Comparison of ENCODE assay signal across 8 cellular contexts in the genomic region with DNA sequence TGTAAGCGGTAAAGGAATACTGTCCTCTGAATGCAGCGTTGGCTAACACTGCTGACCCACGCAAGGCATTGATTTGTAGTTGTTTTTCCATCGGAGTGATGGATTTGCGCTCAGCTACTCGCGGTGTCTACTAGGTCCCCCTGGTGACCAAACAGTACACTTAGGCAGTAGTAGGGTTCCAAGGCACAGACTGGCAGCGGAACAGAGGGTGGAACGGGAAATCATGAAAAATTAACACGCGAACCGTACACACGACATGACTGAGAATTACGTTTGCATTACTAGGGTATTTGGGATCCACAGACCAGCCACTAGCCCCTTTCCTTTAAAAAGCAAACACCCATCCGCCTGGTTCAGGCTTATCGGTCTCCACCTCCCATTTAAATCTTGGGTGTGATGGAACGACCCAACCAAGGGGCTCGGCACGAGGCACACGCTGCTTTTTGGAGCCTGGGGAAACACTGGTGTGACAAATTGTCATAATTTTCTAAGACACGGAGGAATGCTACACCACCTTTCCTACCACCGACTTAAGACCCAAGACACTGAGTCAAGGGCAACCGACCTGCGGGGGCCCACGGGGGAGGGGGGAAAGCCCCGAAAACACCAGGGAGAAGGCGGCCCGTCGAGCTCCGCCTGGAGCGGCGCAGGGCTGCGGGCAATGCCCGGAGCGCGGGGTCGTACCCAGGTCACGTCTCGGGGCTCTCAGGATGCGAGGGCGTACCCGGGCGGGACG. TPM values are rescaled to one million over a fixed set of nuclear protein-coding genes. Genes with fewer than 3 reads are reported as not detected.
A peak's percentile ranks its signal among the peaks of the same experiment; 100 is the strongest.
DNase-seq lines count a peak whose midpoint lies in the region; ATAC-seq and TF ChIP-seq lines count a peak whose summit lies in the region.

No MANE protein-coding gene starts in this region.

- H3K27me3 Mint-ChIP-seq in Caco-2 (ENCODE audit: insufficient read depth, unreplicated experiment) = no peaks in the 10 kb centered on the region
- no peaks in the 10 kb centered on the region for H3K27me3 Mint-ChIP-seq in stimulated activated memory B cell treated with anti-CD40 and anti-IgM and Interleukin-4, amounts not matched to agents 10 μg/mL and 1 μg/mL and 100 μg/mL, for 72 hours

- CTCF ChIA-PET in Caco-2 (lab: Charles Lee) = interaction anchor here (0.6 to 2.5 kb wide), 6 partner anchors 11 to 104 kb away, joined by 3 to 14 read pairs (median 3); no protein-coding TSS in a partner anchor

- TF ChIP-seq EP300 in esophagus muscularis mucosa (IDR thresholded peaks at IDR 0.05) = no peak

- DNase-seq in Caco-2 (peak; percentile 62 to 63), HPDE6-E6E7 (ENCODE audit: extremely low spot score) (peak; percentile 86), NOMO-1 treated with dmso at 0.1 percent for 144 hours (lab: John Stamatoyannopoulos, UW; ENCODE audit: unreplicated experiment) (peak; percentile 34), esophagus muscularis mucosa (ENCODE audit: extremely low spot score) (no peak)
- peak; percentile 78 for DNase-seq in activated T-cell treated with anti-CD3 and anti-CD28 coated beads, Interleukin-2, amount 50 U/mL, for 48 hours

- peak; percentile 58 to 64 for TF ChIP-seq CTCF in Caco-2 (IDR thresholded peaks at IDR 0.05; ENCODE audit: insufficient read depth in 1 of 2, low read depth in 1 of 2, low read length in 1 of 2, severe bottlenecking in 1 of 2, unreplicated experiment in 1 of 2)
- peak; percentile 63 to 82 (median 64) for TF ChIP-seq CTCF in esophagus muscularis mucosa (IDR thresholded peaks at IDR 0.05)

- H3K9me3 ChIP-seq in Caco-2 (no peaks in the 10 kb centered on the region), esophagus muscularis mucosa (no peaks in the 10 kb centered on the region), muscle layer of duodenum (ENCODE audit: control insufficient read depth in 1 of 2, low read length in 2 of 2) (no peaks in the 10 kb centered on the region)

- H3K36me3 Mint-ChIP-seq in Caco-2 (ENCODE audit: insufficient read depth, unreplicated experiment) = peaks cover 7% of the 10 kb centered on the region
- H3K36me3 Mint-ChIP-seq in stimulated activated memory B cell treated with anti-CD40 and anti-IgM and Interleukin-4, amounts not matched to agents 10 μg/mL and 1 μg/mL and 100 μg/mL, for 72 hours = peaks cover 15% of the 10 kb centered on the region

- BruUV-seq in Caco-2 (replicated peaks; lab: Mats Ljungman, UMichigan) = TSS peak; percentile 34

- no peaks in the 10 kb centered on the region for H3K36me3 ChIP-seq in Caco-2 (ENCODE audit: control insufficient read depth, insufficient read depth, low read length)
- H3K36me3 ChIP-seq in esophagus muscularis mucosa = no peaks in the 10 kb centered on the region
- peaks cover 0 to 5% of the 10 kb centered on the region in 2 donors for H3K36me3 ChIP-seq in muscle layer of duodenum (ENCODE audit: control insufficient read depth in 1 of 2, insufficient read depth in 2 of 2, low read length in 2 of 2)

- intact Hi-C loops in Caco-2 (cut with micrococcal nuclease; ENCODE audit: unreplicated experiment) = loop anchor here (1.0 kb wide), 3 partner anchors 27 to 101 kb away; no protein-coding TSS in a partner anchor
- intact Hi-C loops in esophagus muscularis mucosa (cut with DNase I) = loop anchor here (2.0 kb wide), 1 partner anchor 102 kb away; no protein-coding TSS in a partner anchor

- peak overlapping the region; percentile 78 for H3K27ac Mint-ChIP-seq in Caco-2 (ENCODE audit: unreplicated experiment)
- H3K27ac Mint-ChIP-seq in stimulated activated memory B cell treated with anti-CD40 and anti-IgM and Interleukin-4, amounts not matched to agents 10 μg/mL and 1 μg/mL and 100 μg/mL, for 72 hours = no peak overlapping the region

- H3K27me3 ChIP-seq in Caco-2 (replicated peaks; ENCODE audit: control insufficient read depth, insufficient read depth, low read length) = no peaks in the 10 kb centered on the region
- H3K27me3 ChIP-seq in esophagus muscularis mucosa = no peaks in the 10 kb centered on the region
- H3K27me3 ChIP-seq in muscle layer of duodenum (ENCODE audit: low read depth, low read length) = no peaks in the 10 kb centered on the region

- POLR2A ChIA-PET in Caco-2 (lab: Charles Lee) = interaction anchor here (0.5 kb wide), 1 partner anchor 116 kb away, joined by 5 read pairs; no protein-coding TSS in a partner anchor

- H3K4me1 ChIP-seq in Caco-2 (peaks cover 28% of the 10 kb centered on the region), esophagus muscularis mucosa (peaks cover 16 to 57% (median 53%) of the 10 kb centered on the region in 4 donors), muscle layer of duodenum (ENCODE audit: control insufficient read depth in 1 of 2, insufficient read depth in 2 of 2, low read length in 2 of 2) (peaks cover 4 to 19% of the 10 kb centered on the region in 2 donors)

- H3K4me3 ChIP-seq in Caco-2 (ENCODE audit: low read depth, low read length) (peak overlapping the region; percentile 78), esophagus muscularis mucosa (peak overlapping the region; percentile 89 to 98 (median 90)), muscle layer of duodenum (ENCODE audit: low read depth in 1 of 2, low read length in 2 of 2) (peak overlapping the region; percentile 83 to 89)

- 1% methylated on average over 21 of the region's 44 CpGs for WGBS in esophagus muscularis mucosa

- ATAC-seq in GM19467 (IDR thresholded peaks at IDR 0.05; ENCODE audit: unreplicated experiment) = peak; percentile 34
- peak; percentile 65 for ATAC-seq in stimulated activated memory B cell treated with anti-CD40 and anti-IgM and Interleukin-4, amounts not matched to agents 10 μg/mL and 1 μg/mL and 100 μg/mL, for 72 hours

- H3K9me3 Mint-ChIP-seq in Caco-2 (ENCODE audit: unreplicated experiment) = no peaks in the 10 kb centered on the region
- H3K9me3 Mint-ChIP-seq in stimulated activated memory B cell treated with anti-CD40 and anti-IgM and Interleukin-4, amounts not matched to agents 10 μg/mL and 1 μg/mL and 100 μg/mL, for 72 hours = no peaks in the 10 kb centered on the region

- H3K4me1 Mint-ChIP-seq in Caco-2 (ENCODE audit: low read depth, unreplicated experiment) = peaks cover 18% of the 10 kb centered on the region
- H3K4me1 Mint-ChIP-seq in stimulated activated memory B cell treated with anti-CD40 and anti-IgM and Interleukin-4, amounts not matched to agents 10 μg/mL and 1 μg/mL and 100 μg/mL, for 72 hours = peaks cover 34% of the 10 kb centered on the region

- peak overlapping the region; percentile 98 to 99 (median 98) for H3K27ac ChIP-seq in esophagus muscularis mucosa (replicated peaks in 1 of 4)
- peak overlapping the region; percentile 84 for H3K27ac ChIP-seq in muscle layer of duodenum (ENCODE audit: low read length)

- peak overlapping the region; percentile 81 for H3K4me3 Mint-ChIP-seq in Caco-2 (ENCODE audit: unreplicated experiment)
- no peak overlapping the region for H3K4me3 Mint-ChIP-seq in stimulated activated memory B cell treated with anti-CD40 and anti-IgM and Interleukin-4, amounts not matched to agents 10 μg/mL and 1 μg/mL and 100 μg/mL, for 72 hours

- no peak for TF ChIP-seq POLR2A in esophagus muscularis mucosa (IDR thresholded peaks at IDR 0.05; ENCODE audit: low read depth)

RNA-seq across cellular contexts. Expression of gene DIPK1A, which starts 0.7 kb away (rescaled TPM):
- total RNA-seq in Caco-2 (2022) (2.3 and 3.0 TPM in 2 replicates), esophagus muscularis mucosa (10 to 100 TPM; 21.5 to 35.3 (median 32.7) TPM)
